In the genomic region with DNA sequence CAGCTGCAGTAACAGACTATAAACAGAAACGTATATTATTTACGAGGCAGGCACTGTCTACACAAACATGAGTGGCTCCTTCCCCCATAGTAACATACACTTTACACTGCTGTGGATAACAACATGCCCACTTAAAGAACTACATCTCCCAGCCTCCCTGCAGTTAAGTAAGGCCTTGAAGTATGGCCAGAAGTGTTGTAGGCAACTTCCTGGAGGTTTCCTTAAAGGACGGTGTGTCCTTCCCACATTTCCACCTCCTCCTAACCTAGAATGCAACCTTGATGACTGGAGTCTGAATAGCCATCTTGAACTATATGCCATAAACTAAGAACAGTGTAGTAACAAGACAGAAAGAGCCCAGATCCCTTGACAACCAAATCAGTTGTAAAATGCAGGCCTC, we compare ENCODE assay signal across 10 cellular contexts. TPM values are rescaled to one million over a fixed set of nuclear protein-coding genes. Genes with fewer than 3 reads are reported as not detected.
DNase-seq lines count a peak whose midpoint lies in the region; ATAC-seq, FAIRE-seq and TF ChIP-seq lines count a peak whose summit lies in the region.
"Had no signal": no experiment of that assay in that cellular context is flagged by ENCODE, and none has a peak within 500 bp of the region (broad histone marks: within the 10 kb centered on the region; RNA-seq: fewer than 3 reads in every experiment).

No MANE protein-coding gene starts in this region.

- FAIRE-seq in K562 (lab: Jason Lieb, UNC) (peak; percentile 87), HepG2 (lab: Jason Lieb, UNC) (no peak)

- in situ Hi-C loops in K562 (cut with MboI) (no loop called here), HepG2 (cut with HindIII; ENCODE audit: extremely low pct_ligation_motif_present, low pct_unique_long_range_greater_than_20kb) (no loop called here), transverse colon (cut with MboI; ENCODE audit: low pct_ligation_motif_present in 1 of 4, low pct_unique_long_range_greater_than_20kb in 1 of 4, low sequenced_read_pairs in 3 of 4) (no loop called here)

- H3K9ac ChIP-seq in K562 (ENCODE audit: insufficient read depth in 1 of 2, low read depth in 2 of 2, low read length in 2 of 2), result no peak overlapping the region
- no peak overlapping the region for H3K9ac ChIP-seq in HepG2 (ENCODE audit: insufficient read depth, low read depth, low read length)

- no peaks in the 10 kb centered on the region for H3K36me3 ChIP-seq in K562 (ENCODE audit: control insufficient read depth, insufficient read depth, low read length)
- no peaks in the 10 kb centered on the region for H3K36me3 ChIP-seq in HepG2 (replicated peaks in 1 of 2; ENCODE audit: control insufficient read depth in 1 of 2, insufficient read depth in 2 of 2, low read length in 2 of 2)
- H3K36me3 ChIP-seq in transverse colon, result no peaks in the 10 kb centered on the region
- H3K36me3 ChIP-seq: MG63 had no signal

- CTCF ChIA-PET in K562 (lab: Yijun Ruan, JAX; ENCODE audit: low intra/inter-chr PET ratio) (no interaction called here), HepG2 (lab: Yijun Ruan, JAX; ENCODE audit: low intra/inter-chr PET ratio, low total read pairs) (no interaction called here)

- BruUV-seq in K562 (replicated peaks; lab: Mats Ljungman, UMichigan), result no TSS peak
- BruUV-seq in HepG2 (replicated peaks; lab: Mats Ljungman, UMichigan), result no TSS peak

- TF ChIP-seq POLR2A in K562 (conservative IDR thresholded peaks at IDR 0.05), result no peak
- no peak for TF ChIP-seq POLR2A in HepG2 (IDR thresholded peaks at IDR 0.05; ENCODE audit: insufficient read depth in 1 of 2, low read depth in 2 of 2, low read length in 2 of 2)
- TF ChIP-seq POLR2A in transverse colon (IDR thresholded peaks at IDR 0.05), result no peak

- H3K27me3 ChIP-seq in K562 (ENCODE audit: control insufficient read depth in 2 of 2, insufficient read depth in 2 of 2, low read length in 2 of 2) (no peaks in the 10 kb centered on the region), HepG2 (ENCODE audit: control insufficient read depth in 1 of 2, insufficient read depth in 2 of 2, low read length in 2 of 2) (no peaks in the 10 kb centered on the region), transverse colon (no peaks in the 10 kb centered on the region)
- H3K27me3 ChIP-seq: MG63 had no signal

- peaks cover 0 to 14% of the 10 kb centered on the region in 2 experiments; a peak in 3 of 5 replicates for H3K4me1 ChIP-seq in K562 (replicated peaks in 1 of 2; ENCODE audit: control insufficient read depth in 2 of 2, insufficient read depth in 2 of 2, low read length in 2 of 2)
- peaks cover 60% of the 10 kb centered on the region for H3K4me1 ChIP-seq in HepG2 (ENCODE audit: insufficient read depth, low read length)
- peaks cover 4 to 48% (median 28%) of the 10 kb centered on the region in 4 donors for H3K4me1 ChIP-seq in transverse colon

- no peak overlapping the region; the same call in 2 of the 3 replicates for H3K27ac ChIP-seq in K562 (ENCODE audit: extremely low read depth, low read depth, low read length)
- H3K27ac ChIP-seq in HepG2 (ENCODE audit: extremely low read length, insufficient read depth, low read length), result no peak overlapping the region
- H3K27ac ChIP-seq in transverse colon, result peak overlapping the region; percentile 44 to 67 (median 51)

- peaks cover 99% of the 10 kb centered on the region for H3K79me2 ChIP-seq in K562 (ENCODE audit: control insufficient read depth, insufficient read depth, low read length)
- H3K79me2 ChIP-seq in HepG2 (ENCODE audit: insufficient read depth, low read length), result peaks cover 87% of the 10 kb centered on the region

- TF ChIP-seq EP300 in K562 (IDR thresholded peaks at IDR 0.05; ENCODE audit: low read length), result no peak
- TF ChIP-seq EP300 in HepG2 (IDR thresholded peaks at IDR 0.05; ENCODE audit: low read depth in 2 of 2, low read length in 2 of 2), result no peak
- TF ChIP-seq EP300 in HepG2 (CRISPR knock-in tag; IDR thresholded peaks at IDR 0.05; ENCODE audit: borderline replicate concordance), result no peak
- no peak for TF ChIP-seq EP300 in transverse colon (IDR thresholded peaks at IDR 0.05; ENCODE audit: low read depth)

- H3K4me2 ChIP-seq in K562 (ENCODE audit: insufficient read depth, low read length) (no peak overlapping the region), HepG2 (ENCODE audit: low read depth, low read length) (no peak overlapping the region)

- TF ChIP-seq RAD21 in K562 (CRISPR knock-in tag; conservative IDR thresholded peaks at IDR 0.05 in 1 of 2, IDR thresholded peaks at IDR 0.05 in 1 of 2), result no peak
- TF ChIP-seq RAD21 in HepG2 (CRISPR knock-in tag; IDR thresholded peaks at IDR 0.05), result no peak

- no peak overlapping the region for H2AFZ ChIP-seq in K562 (ENCODE audit: low read depth, low read length)
- no peak overlapping the region for H2AFZ ChIP-seq in HepG2 (ENCODE audit: low read length)

- POLR2A ChIA-PET in K562 (lab: Yijun Ruan, JAX) (interaction anchor here (1.1 to 1.7 kb wide), 4 partner anchors 9 to 12 kb away, joined by 3 to 8 read pairs (median 5); no protein-coding TSS in a partner anchor), HepG2 (lab: Yijun Ruan, JAX) (no interaction called here)

- no peaks in the 10 kb centered on the region for H3K9me3 ChIP-seq in K562 (replicated peaks; ENCODE audit: control insufficient read depth, insufficient read depth, low read depth, low read length)
- no peaks in the 10 kb centered on the region for H3K9me3 ChIP-seq in HepG2 (ENCODE audit: low read length)
- no peaks in the 10 kb centered on the region for H3K9me3 ChIP-seq in transverse colon

- intact Hi-C loops in K562 (cut with micrococcal nuclease), result no loop called here
- intact Hi-C loops in HepG2 (cut with micrococcal nuclease; ENCODE audit: unreplicated experiment), result no loop called here
- intact Hi-C loops in transverse colon (cut with DNase I; ENCODE audit: low total_unique reads), result no loop called here

- no peaks in the 10 kb centered on the region for H3K9me1 ChIP-seq in K562 (ENCODE audit: control insufficient read depth, insufficient read depth, low read length)

- H3K4me3 ChIP-seq in K562 (no peak overlapping the region), HepG2 (replicated peaks in 1 of 3; ENCODE audit: insufficient read depth in 1 of 3, low read depth in 2 of 3, low read length in 3 of 3) (no peak overlapping the region), transverse colon (no peak overlapping the region)
- H3K4me3 ChIP-seq: MG63 had no signal

- ATAC-seq in K562, result peak; percentile 81
- ATAC-seq in HepG2, result no peak

- 20% methylated on average over 3 of the region's 3 CpGs for WGBS in K562 (ENCODE audit: insufficient coverage, low coverage, missing lambda C conversion rate)
- 90% methylated on average over 3 of the region's 3 CpGs for WGBS in HepG2 (ENCODE audit: low lambda C conversion rate)
- WGBS in transverse colon (ENCODE audit: low coverage in 1 of 2), 2 donors, result 20 to 23% methylated on average over 1 to 3 of the region's 3 CpGs

- H4K20me1 ChIP-seq in K562 (replicated peaks; ENCODE audit: control insufficient read depth, insufficient read depth, low read length) (peaks cover 23% of the 10 kb centered on the region), HepG2 (ENCODE audit: insufficient read depth, low read length) (peaks cover 24% of the 10 kb centered on the region)

- DNase-seq in NCI-H82 (lab: John Stamatoyannopoulos, UW), result peak; percentile 38
- DNase-seq in NCI-H82 treated with DMSO at 0.1 percent for 48 hours (lab: John Stamatoyannopoulos, UW; ENCODE audit: unreplicated experiment), result no peak
- peak in 1 of 4 experiments; percentile 30 for DNase-seq in K562 (ENCODE audit: extremely low read depth in 1 of 4, low spot score in 3 of 4)
- DNase-seq in HepG2 (ENCODE audit: low spot score), result no peak
- no peak for DNase-seq in transverse colon
- DNase-seq in dedifferentiated amniotic fluid mesenchymal stem cell (ENCODE audit: extremely low spot score), result no peak
- no peak for DNase-seq in T1000 (lab: John Stamatoyannopoulos, UW)
- no peak for DNase-seq in GM10266 (ENCODE audit: extremely low spot score)
- DNase-seq: effector memory CD4-positive, alpha-beta T cell; MG63 had no signal

- TF ChIP-seq CTCF in K562 (IDR thresholded peaks at IDR 0.05 in 2 of 3, conservative IDR thresholded peaks at IDR 0.05 in 1 of 3; ENCODE audit: insufficient read depth in 2 of 3, low read depth in 1 of 3, low read length in 3 of 3) (no peak), HepG2 (CRISPR knock-in tag; IDR thresholded peaks at IDR 0.05) (no peak), transverse colon (IDR thresholded peaks at IDR 0.05) (no peak), GM10266 (IDR thresholded peaks at IDR 0.05; ENCODE audit: control insufficient read depth, insufficient read depth, low read depth, missing control alignments) (no peak)

RNA-seq across cellular contexts. Expression of a gene that starts 20.3 kb away (rescaled TPM):
- 259 and 607 TPM in 2 replicates for total RNA-seq in K562 (2011; cell fraction: chromatin; rRNA removed; ENCODE audit: low replicate concordance)
- total RNA-seq in K562 (2011; cell fraction: nucleolus; rRNA removed), result 97.6 and 127 TPM in 2 replicates
- 277 and 397 TPM in 2 replicates for total RNA-seq in K562 (2011; cell fraction: nucleoplasm; rRNA removed)
- 29.3 and 32.5 TPM in 2 replicates for total RNA-seq in K562 (2014; rRNA removed)
- 71.9 and 82.3 TPM in 2 replicates for total RNA-seq in K562 (2014; rRNA removed; fragmentation: Illumina TruSeq; extraction: Trizol)
- total RNA-seq in K562 (2015; rRNA removed; fragmentation: Illumina TruSeq; extraction: Trizol), result 70.1 and 70.8 TPM in 2 replicates
- 76.9 and 90.3 TPM in 2 replicates for total RNA-seq in K562 (2021)
- 45.8 and 48.0 TPM in 2 replicates for polyA plus RNA-seq in K562 (2011; rRNA removed)
- polyA plus RNA-seq in K562 (2011; cell fraction: cytosol; rRNA removed), result 26.1 and 36.3 TPM in 2 replicates
- polyA plus RNA-seq in K562 (2011; cell fraction: nucleus; rRNA removed), result 102 and 117 TPM in 2 replicates
- polyA plus RNA-seq in K562 (2012), result 29.2 and 39.4 TPM in 2 replicates
- 34.0 and 36.9 TPM in 2 replicates for polyA plus RNA-seq in K562 (2014; fragmentation: Illumina TruSeq; extraction: Trizol)
- polyA plus RNA-seq in K562 (2014; fragmentation: Nextera tagmentation; extraction: Ambion mirVana), result 10 to 100 TPM; 13.4 to 22.0 TPM
- polyA plus RNA-seq in K562 (2014; rRNA removed), result 25.7 and 26.8 TPM in 2 replicates
- 279 and 322 TPM in 2 replicates for polyA minus RNA-seq in K562 (2011; rRNA and poly(A)+ RNA removed)
- 59.1 and 73.6 TPM in 2 replicates for polyA minus RNA-seq in K562 (2011; cell fraction: cytosol; rRNA and poly(A)+ RNA removed)
- 174 and 313 TPM in 2 replicates for polyA minus RNA-seq in K562 (2011; cell fraction: nucleus; rRNA and poly(A)+ RNA removed)
- total RNA-seq in HepG2 (2016; rRNA removed; fragmentation: Illumina TruSeq; extraction: Trizol), result 32.9 and 38.9 TPM in 2 replicates
- total RNA-seq in HepG2 (2016; cell fraction: cytosol; rRNA removed; fragmentation: Illumina TruSeq; extraction: Trizol; ENCODE audit: low read depth), result 82.6 and 84.3 TPM in 2 replicates
- 30.1 and 34.1 TPM in 2 replicates for total RNA-seq in HepG2 (2016; cell fraction: insoluble cytoplasmic fraction; rRNA removed; fragmentation: Illumina TruSeq; extraction: Trizol)
- total RNA-seq in HepG2 (2016; cell fraction: membrane; rRNA removed; fragmentation: Illumina TruSeq; extraction: Trizol), result 30.2 and 31.1 TPM in 2 replicates
- total RNA-seq in HepG2 (2016; cell fraction: nucleus; rRNA removed; fragmentation: Illumina TruSeq; extraction: Trizol), result 77.6 and 90.7 TPM in 2 replicates
- 20.5 and 24.8 TPM in 2 replicates for polyA plus RNA-seq in HepG2 (2011; rRNA removed)
- polyA plus RNA-seq in HepG2 (2011; cell fraction: cytosol; rRNA removed), result 13.8 and 15.7 TPM in 2 replicates
- 28.2 and 34.1 TPM in 2 replicates for polyA plus RNA-seq in HepG2 (2011; cell fraction: nucleus; rRNA removed)
- polyA plus RNA-seq in HepG2 (2012), result 19.0 and 20.9 TPM in 2 replicates
- 0.53 and 0.93 TPM in 2 replicates for polyA plus RNA-seq in HepG2 (2016; cell fraction: cytosol; fragmentation: Illumina TruSeq; extraction: Trizol; ENCODE audit: low read depth)
- 18.1 and 20.3 TPM in 2 replicates for polyA plus RNA-seq in HepG2 (2016; cell fraction: insoluble cytoplasmic fraction; fragmentation: Illumina TruSeq; extraction: Trizol; ENCODE audit: low read depth)
- 2.4 and 2.8 TPM in 2 replicates for polyA plus RNA-seq in HepG2 (2016; cell fraction: membrane; fragmentation: Illumina TruSeq; extraction: Trizol; ENCODE audit: low read depth)
- 34.1 and 35.3 TPM in 2 replicates for polyA plus RNA-seq in HepG2 (2016; cell fraction: nucleus; fragmentation: Illumina TruSeq; extraction: Trizol; ENCODE audit: insufficient read depth, low read depth)
- polyA minus RNA-seq in HepG2 (2011; rRNA and poly(A)+ RNA removed; ENCODE audit: low replicate concordance), result 56.3 and 75.4 TPM in 2 replicates
- 28.0 and 36.0 TPM in 2 replicates for polyA minus RNA-seq in HepG2 (2011; cell fraction: cytosol; rRNA and poly(A)+ RNA removed)
- 207 and 236 TPM in 2 replicates for polyA minus RNA-seq in HepG2 (2011; cell fraction: nucleus; rRNA and poly(A)+ RNA removed)
- 100 to 1,000 TPM; 126 to 194 (median 154) TPM for total RNA-seq in transverse colon

Comparison
In these comparisons a context has a peak if more than half of its experiments do, and no peak if none do; other contexts are left out.
1. H3K27ac ChIP-seq: peak in transverse colon (4 of 4); none in K562 (single experiment) and HepG2 (single experiment).